In genomic region chr7:99720370-99721128, GRCh38 we compare ENCODE assay signal across 30 cellular contexts. TPM values are rescaled to one million over a fixed set of nuclear protein-coding genes. Genes with fewer than 3 reads are reported as not detected.
DNase-seq lines count a peak whose midpoint lies in the region; ATAC-seq, FAIRE-seq and TF ChIP-seq lines count a peak whose summit lies in the region.
"Had no signal": no experiment of that assay in that cellular context is flagged by ENCODE, and none has a peak within 500 bp of the region (broad histone marks: within the 10 kb centered on the region; RNA-seq: fewer than 3 reads in every experiment).

No MANE protein-coding gene starts in this region.

- H3K4me1 ChIP-seq in K562 (replicated peaks in 1 of 2; ENCODE audit: control insufficient read depth in 2 of 2, insufficient read depth in 2 of 2, low read length in 2 of 2) (peaks cover 9 to 10% of the 10 kb centered on the region in 2 experiments; a peak in 3 of 5 replicates), mucosa of descending colon (ENCODE audit: low read depth) (peaks cover 6% of the 10 kb centered on the region), transverse colon (peaks cover 3 to 14% (median 8%) of the 10 kb centered on the region in 4 donors)
- H3K4me1 ChIP-seq: sigmoid colon, suprapubic skin, vagina had no signal

- H3K9me3 ChIP-seq in K562 (replicated peaks; ENCODE audit: control insufficient read depth, insufficient read depth, low read depth, low read length) = no peaks in the 10 kb centered on the region; the same call in 1 of the 2 replicates
- H3K9me3 ChIP-seq in mucosa of descending colon = no peaks in the 10 kb centered on the region
- H3K9me3 ChIP-seq in transverse colon = no peaks in the 10 kb centered on the region
- H3K9me3 ChIP-seq: sigmoid colon, suprapubic skin, vagina had no signal

- no peak overlapping the region for H3K4me2 ChIP-seq in K562 (ENCODE audit: insufficient read depth, low read length)

- no peak for TF ChIP-seq CTCF in K562 (IDR thresholded peaks at IDR 0.05 in 2 of 3, conservative IDR thresholded peaks at IDR 0.05 in 1 of 3; ENCODE audit: insufficient read depth in 2 of 3, low read depth in 1 of 3, low read length in 3 of 3)
- no peak for TF ChIP-seq CTCF in mucosa of descending colon (IDR thresholded peaks at IDR 0.05)
- TF ChIP-seq CTCF in transverse colon (IDR thresholded peaks at IDR 0.05) = no peak

- 23% methylated on average over 4 of the region's 4 CpGs for WGBS in K562 (ENCODE audit: insufficient coverage, low coverage, missing lambda C conversion rate)
- 50 to 74% methylated on average over 3 to 4 of the region's 4 CpGs for WGBS in transverse colon (ENCODE audit: low coverage in 1 of 2), 2 donors

- CTCF ChIA-PET in K562 (lab: Yijun Ruan, JAX; ENCODE audit: low intra/inter-chr PET ratio) = no interaction called here

- intact Hi-C loops in Right ventricle myocardium inferior (cut with DNase I) = no loop called here
- intact Hi-C loops in left ventricle myocardium superior (cut with micrococcal nuclease) = no loop called here
- intact Hi-C loops in K562 (cut with micrococcal nuclease) = no loop called here
- intact Hi-C loops in mucosa of descending colon (cut with DNase I, micrococcal nuclease) = no loop called here
- intact Hi-C loops in transverse colon (cut with DNase I; ENCODE audit: low total_unique reads) = no loop called here

- no peak for TF ChIP-seq RAD21 in K562 (CRISPR knock-in tag; conservative IDR thresholded peaks at IDR 0.05 in 1 of 2, IDR thresholded peaks at IDR 0.05 in 1 of 2)

- ATAC-seq in Right ventricle myocardium inferior (peak; percentile 20), left ventricle myocardium superior (no peak), K562 (peak; percentile 28; the same call in 2 of the 3 replicates), mucosa of descending colon (peak; percentile 98), GM19463 (IDR thresholded peaks at IDR 0.05; ENCODE audit: unreplicated experiment) (no peak), GM18511 (IDR thresholded peaks at IDR 0.05; ENCODE audit: unreplicated experiment) (no peak), HG03439 (IDR thresholded peaks at IDR 0.05; ENCODE audit: unreplicated experiment) (no peak)
- ATAC-seq: activated CD4-positive, CD25-positive, alpha-beta regulatory T cell treated with anti-CD3 and anti-CD28 coated beads, Interleukin-2, amount 50 U/mL, for 24 hours had no signal

- TF ChIP-seq EP300 in K562 (IDR thresholded peaks at IDR 0.05; ENCODE audit: low read length) (no peak), transverse colon (IDR thresholded peaks at IDR 0.05; ENCODE audit: low read depth) (no peak)

- POLR2A ChIA-PET in K562 (lab: Yijun Ruan, JAX) = no interaction called here

- H2AFZ ChIP-seq in K562 (ENCODE audit: low read depth, low read length) = no peak overlapping the region; the same call in 1 of the 2 replicates

- no peaks in the 10 kb centered on the region for H4K20me1 ChIP-seq in K562 (replicated peaks; ENCODE audit: control insufficient read depth, insufficient read depth, low read length)

- FAIRE-seq in K562 (lab: Jason Lieb, UNC) = no peak
- FAIRE-seq: islet of Langerhans had no signal

- no peaks in the 10 kb centered on the region for H3K79me2 ChIP-seq in K562 (ENCODE audit: control insufficient read depth, insufficient read depth, low read length)

- H3K9me1 ChIP-seq in K562 (ENCODE audit: control insufficient read depth, insufficient read depth, low read length) = no peaks in the 10 kb centered on the region

- no TSS peak for BruUV-seq in K562 (replicated peaks; lab: Mats Ljungman, UMichigan)

- H3K27me3 ChIP-seq in K562 (ENCODE audit: control insufficient read depth in 2 of 2, insufficient read depth in 2 of 2, low read length in 2 of 2) (no peaks in the 10 kb centered on the region), transverse colon (no peaks in the 10 kb centered on the region)
- H3K27me3 ChIP-seq: sigmoid colon, suprapubic skin, vagina had no signal

- H3K27ac ChIP-seq in K562 (ENCODE audit: extremely low read depth, low read depth, low read length) (no peak overlapping the region), transverse colon (peak overlapping the region; percentile 21 to 59 (median 47))
- H3K27ac ChIP-seq: C4-2B, sigmoid colon, suprapubic skin, vagina had no signal

- H3K9ac ChIP-seq in K562 (ENCODE audit: insufficient read depth in 1 of 2, low read depth in 2 of 2, low read length in 2 of 2) = no peak overlapping the region

- DNase-seq in Right ventricle myocardium inferior (ENCODE audit: missing footprints) = no peak
- no peak for DNase-seq in left ventricle myocardium superior
- DNase-seq in K562 (ENCODE audit: extremely low read depth in 1 of 4, low spot score in 3 of 4) = no peak
- DNase-seq in mucosa of descending colon = peak in 1 of 3 donors; percentile 76
- DNase-seq in transverse colon = peak; percentile 43
- DNase-seq: ACHN; activated naive CD8-positive, alpha-beta T cell treated with anti-CD3 and anti-CD28 coated beads, Interleukin-2, amount 10 ng/mL, durations not matched to agents 7 days and 5 days; activated T-cell treated with anti-CD3 and anti-CD28 coated beads, Interleukin-2, amount 50 U/mL, for 72 hours; effector CD4-positive, alpha-beta T cell; foreskin melanocyte; H9; hypothalamus; NCI-H1694; NCI-H526 treated with DMSO at 0.1 percent for 48 hours; posterior cingulate gyrus; RPMI8226; sigmoid colon had no signal

- TF ChIP-seq POLR2A in K562 (conservative IDR thresholded peaks at IDR 0.05) (no peak), transverse colon (IDR thresholded peaks at IDR 0.05) (peak; percentile 41)

- H3K4me3 ChIP-seq in K562 = no peak overlapping the region
- no peak overlapping the region for H3K4me3 ChIP-seq in mucosa of descending colon
- H3K4me3 ChIP-seq in transverse colon = no peak overlapping the region
- H3K4me3 ChIP-seq: sigmoid colon, suprapubic skin, vagina had no signal

- in situ Hi-C loops in K562 (cut with MboI) (no loop called here), transverse colon (cut with MboI; ENCODE audit: low pct_ligation_motif_present in 1 of 4, low pct_unique_long_range_greater_than_20kb in 1 of 4, low sequenced_read_pairs in 3 of 4) (no loop called here)

- no peaks in the 10 kb centered on the region for H3K36me3 ChIP-seq in K562 (ENCODE audit: control insufficient read depth, insufficient read depth, low read length)
- H3K36me3 ChIP-seq in mucosa of descending colon (ENCODE audit: low read depth) = no peaks in the 10 kb centered on the region
- H3K36me3 ChIP-seq in transverse colon = no peaks in the 10 kb centered on the region
- H3K36me3 ChIP-seq: suprapubic skin, vagina had no signal

TF ChIP-seq in K562, 482 proteins besides CTCF, POLR2A, EP300 and RAD21 (continues in another document):
- no peak for TF ChIP-seq BRD4 (IDR thresholded peaks at IDR 0.05)
- no peak for TF ChIP-seq TAF15 (IDR thresholded peaks at IDR 0.05; ENCODE audit: low read depth, low read length)
- TF ChIP-seq POLR2AphosphoS5 (IDR thresholded peaks at IDR 0.05; ENCODE audit: control insufficient read depth, insufficient read depth, low read depth, low read length) = no peak
- no peak for TF ChIP-seq TRIM28 (IDR thresholded peaks at IDR 0.05)
- TF ChIP-seq DACH1 (IDR thresholded peaks at IDR 0.05; ENCODE audit: partially characterized antibody) = no peak
- TF ChIP-seq SMAD1 (IDR thresholded peaks at IDR 0.05; ENCODE audit: low read depth, low read length, partially characterized antibody) = no peak

RNA-seq across cellular contexts. Expression of gene CYP3A7, which starts 14.4 kb away (rescaled TPM):
- total RNA-seq in Right ventricle myocardium inferior (not detected), left ventricle myocardium superior (not detected), K562 (2014; rRNA removed) (not detected in 2 replicates), K562 (2014; rRNA removed; fragmentation: Illumina TruSeq; extraction: Trizol) (not detected in 2 replicates), K562 (2015; rRNA removed; fragmentation: Illumina TruSeq; extraction: Trizol) (not detected in 2 replicates), K562 (2021) (not detected in 2 replicates), mucosa of descending colon (under 1 TPM in 2 of 3 donors, not detected in 1; 0.39 to 0.82 TPM), transverse colon (1 to 10 TPM in 1 of 4 donors, under 1 TPM in 2, not detected in 1; 0.95 to 3.0 (median 0.96) TPM)
- total RNA-seq in K562 (2011; cell fraction: chromatin; rRNA removed; ENCODE audit: low replicate concordance) = not detected in 2 replicates
- not detected in 2 replicates for total RNA-seq in K562 (2011; cell fraction: nucleolus; rRNA removed)
- total RNA-seq in K562 (2011; cell fraction: nucleoplasm; rRNA removed) = not detected in 2 replicates
- polyA plus RNA-seq in K562 (2011; rRNA removed) (not detected in 2 replicates), K562 (2014; fragmentation: Illumina TruSeq; extraction: Trizol) (not detected in 2 replicates), K562 (2014; fragmentation: Nextera tagmentation; extraction: Ambion mirVana) (under 1 TPM in 1 of 2 experiments, not detected in 1; 0.20 TPM), K562 (2014; rRNA removed) (not detected in 2 replicates)
- polyA plus RNA-seq in K562 (2011; cell fraction: cytosol; rRNA removed) = not detected in 2 replicates
- polyA plus RNA-seq in K562 (2011; cell fraction: nucleus; rRNA removed) = not detected in 2 replicates
- polyA plus RNA-seq in K562 (2012) = not detected in 2 replicates
- not detected in 2 replicates for polyA minus RNA-seq in K562 (2011; rRNA and poly(A)+ RNA removed)
- not detected in 2 replicates for polyA minus RNA-seq in K562 (2011; cell fraction: cytosol; rRNA and poly(A)+ RNA removed)
- polyA minus RNA-seq in K562 (2011; cell fraction: nucleus; rRNA and poly(A)+ RNA removed) = not detected in 2 replicates
- total RNA-seq: activated CD8-positive, alpha-beta memory T cell treated with anti-CD3 and anti-CD28 coated beads for 36 hours; activated naive CD8-positive, alpha-beta T cell treated with anti-CD3 and anti-CD28 coated beads, Interleukin-2, amount 10 ng/mL, durations not matched to agents 7 days and 5 days; activated T-cell treated with anti-CD3 and anti-CD28 coated beads, Interleukin-2, amount 50 U/mL, for 72 hours; chondrocyte; G401; H9; vagina had no signal
- polyA plus RNA-seq: IgD-negative memory B cell, neural cell had no signal

RNA-seq across cellular contexts. Expression of gene CYP3A5, which starts 40.8 kb away (rescaled TPM):
- total RNA-seq in Right ventricle myocardium inferior = not detected
- 0.25 TPM for total RNA-seq in left ventricle myocardium superior
- total RNA-seq in K562 (2011; cell fraction: chromatin; rRNA removed; ENCODE audit: low replicate concordance) = 9.6 and 11.2 TPM in 2 replicates
- total RNA-seq in K562 (2011; cell fraction: nucleolus; rRNA removed) = 4.3 and 5.0 TPM in 2 replicates
- 4.5 and 5.9 TPM in 2 replicates for total RNA-seq in K562 (2011; cell fraction: nucleoplasm; rRNA removed)
- total RNA-seq in K562 (2014; rRNA removed) = 0.73 and 1.3 TPM in 2 replicates
- total RNA-seq in K562 (2014; rRNA removed; fragmentation: Illumina TruSeq; extraction: Trizol) = 1.3 and 1.7 TPM in 2 replicates
- total RNA-seq in K562 (2015; rRNA removed; fragmentation: Illumina TruSeq; extraction: Trizol) = 1.7 and 2.8 TPM in 2 replicates
- 0.96 and 1.5 TPM in 2 replicates for total RNA-seq in K562 (2021)
- polyA plus RNA-seq in K562 (2011; rRNA removed) = 0.98 and 1.5 TPM in 2 replicates
- 0.27 and 1.0 TPM in 2 replicates for polyA plus RNA-seq in K562 (2011; cell fraction: cytosol; rRNA removed)
- polyA plus RNA-seq in K562 (2011; cell fraction: nucleus; rRNA removed) = 9.0 and 11.0 TPM in 2 replicates
- 2.6 and 5.5 TPM in 2 replicates for polyA plus RNA-seq in K562 (2012)
- polyA plus RNA-seq in K562 (2014; fragmentation: Illumina TruSeq; extraction: Trizol) = 1.1 and 1.2 TPM in 2 replicates
- 1 to 10 TPM; 1.6 TPM for polyA plus RNA-seq in K562 (2014; fragmentation: Nextera tagmentation; extraction: Ambion mirVana)
- polyA plus RNA-seq in K562 (2014; rRNA removed) = 1.5 and 1.6 TPM in 2 replicates
- polyA minus RNA-seq in K562 (2011; rRNA and poly(A)+ RNA removed) = 1.8 and 2.9 TPM in 2 replicates
- polyA minus RNA-seq in K562 (2011; cell fraction: cytosol; rRNA and poly(A)+ RNA removed) = 0.48 TPM in 1 of 2 replicates, not detected in the other
- polyA minus RNA-seq in K562 (2011; cell fraction: nucleus; rRNA and poly(A)+ RNA removed) = 5.1 and 7.3 TPM in 2 replicates
- total RNA-seq in mucosa of descending colon = 100 to 1,000 TPM in 2 of 3 donors, 10 to 100 TPM in 1; 73.8 to 241 (median 179) TPM
- 100 to 1,000 TPM; 142 to 543 (median 383) TPM for total RNA-seq in transverse colon
- total RNA-seq: activated naive CD8-positive, alpha-beta T cell treated with anti-CD3 and anti-CD28 coated beads, Interleukin-2, amount 10 ng/mL, durations not matched to agents 7 days and 5 days; chondrocyte; G401; H9 had no signal
- polyA plus RNA-seq: neural cell had no signal

Comparison
In these comparisons a context has a peak if more than half of its experiments do, and no peak if none do; other contexts are left out.
1. ATAC-seq: peak in Right ventricle myocardium inferior (single experiment), K562 (single experiment) and mucosa of descending colon (single experiment); none in left ventricle myocardium superior (single experiment), GM19463 (single experiment), GM18511 (single experiment) and HG03439 (single experiment).
2. RNA of gene CYP3A5, which starts 40.8 kb away (total RNA-seq): 142 to 543 TPM in transverse colon and 73.8 to 241 TPM in mucosa of descending colon; 0.73 to 11.2 TPM in K562, 0.25 TPM in left ventricle myocardium superior (single experiment) and not detected in Right ventricle myocardium inferior (single experiment); every median in the first group is over 4 times any median in the second.